In genomic region chr10:43344051-43344450, GRCh38 we compare ENCODE assay signal across 17 cellular contexts. TPM values are rescaled to one million over a fixed set of nuclear protein-coding genes. Genes with fewer than 3 reads are reported as not detected.
DNase-seq lines count a peak whose midpoint lies in the region; ATAC-seq, FAIRE-seq and TF ChIP-seq lines count a peak whose summit lies in the region.
"Had no signal": no experiment of that assay in that cellular context is flagged by ENCODE, and none has a peak within 500 bp of the region (broad histone marks: within the 10 kb centered on the region; RNA-seq: fewer than 3 reads in every experiment).

No MANE protein-coding gene starts in this region.

- no peak overlapping the region for H2AFZ ChIP-seq in SK-N-SH (ENCODE audit: low read depth)
- H2AFZ ChIP-seq: PC-9 had no signal

- no peak for DNase-seq in A549 (ENCODE audit: low read depth in 1 of 2, low spot score in 1 of 2)
- DNase-seq in H54 (ENCODE audit: insufficient read length, low spot score): peak; percentile 53
- DNase-seq in RWPE1 (ENCODE audit: low spot score): no peak
- no peak for DNase-seq in left colon
- DNase-seq in SK-N-SH: no peak
- DNase-seq in NCI-H2171 treated with DMSO at 0.1 percent for 48 hours (lab: John Stamatoyannopoulos, UW): no peak
- DNase-seq: CD8-positive, alpha-beta T cell; NCI-H1417; NCI-H2029; NCI-H526 treated with DMSO at 0.1 percent for 48 hours; PC-9; SHP77 had no signal

- H3F3A ChIP-seq in SK-N-SH (replicated peaks; ENCODE audit: insufficient read depth): no peaks in the 10 kb centered on the region

- H3K27ac ChIP-seq in A549 (peak overlapping the region; percentile 82 to 91), RWPE1 (peak overlapping the region; percentile 44), SK-N-SH (ENCODE audit: low read depth in 2 of 2, low read length in 1 of 2) (no peak overlapping the region), gastroesophageal sphincter (no peak overlapping the region)
- H3K27ac ChIP-seq: PC-9 had no signal

- H3K9ac ChIP-seq in SK-N-SH: no peak overlapping the region

- FAIRE-seq in A549 (lab: Jason Lieb, UNC): no peak
- no peak for FAIRE-seq in H54 (lab: Jason Lieb, UNC)

- TF ChIP-seq POLR2A in A549 (IDR thresholded peaks at IDR 0.05; ENCODE audit: low read length): no peak
- TF ChIP-seq POLR2A in H54 (IDR thresholded peaks at IDR 0.05; ENCODE audit: low read depth, low read length): no peak
- no peak for TF ChIP-seq POLR2A in gastroesophageal sphincter (IDR thresholded peaks at IDR 0.05)

- TF ChIP-seq EP300 in A549 (IDR thresholded peaks at IDR 0.05) (no peak), SK-N-SH (IDR thresholded peaks at IDR 0.05; ENCODE audit: borderline replicate concordance in 1 of 2, low read depth in 1 of 2, low read length in 1 of 2) (no peak), gastroesophageal sphincter (IDR thresholded peaks at IDR 0.05) (no peak)

- 40% methylated on average over 7 of the region's 8 CpGs for WGBS in A549 (ENCODE audit: missing lambda C conversion rate)
- 59% methylated on average over 6 of the region's 8 CpGs for WGBS in SK-N-SH (ENCODE audit: low lambda C conversion rate)
- no CpG with 5 or more reads among the region's 8 CpGs for WGBS in gastroesophageal sphincter (ENCODE audit: low coverage in 1 of 2), 2 donors

- H3K9me3 ChIP-seq in A549: no peaks in the 10 kb centered on the region
- H3K9me3 ChIP-seq in SK-N-SH: no peaks in the 10 kb centered on the region
- no peaks in the 10 kb centered on the region for H3K9me3 ChIP-seq in gastroesophageal sphincter

- no peaks in the 10 kb centered on the region for H3K79me2 ChIP-seq in SK-N-SH (ENCODE audit: insufficient read depth)

- peak overlapping the region; percentile 62 for H3K4me2 ChIP-seq in A549
- H3K4me2 ChIP-seq in SK-N-SH: no peak overlapping the region
- H3K4me2 ChIP-seq: PC-9 had no signal

- no peak for TF ChIP-seq CTCF in A549 (IDR thresholded peaks at IDR 0.05)
- no peak for TF ChIP-seq CTCF in RWPE1 (conservative IDR thresholded peaks at IDR 0.05; ENCODE audit: low read depth)
- TF ChIP-seq CTCF in SK-N-SH (IDR thresholded peaks at IDR 0.05): no peak
- no peak for TF ChIP-seq CTCF in gastroesophageal sphincter (IDR thresholded peaks at IDR 0.05)

- H3K4me1 ChIP-seq in A549 (peaks cover 56% of the 10 kb centered on the region), SK-N-SH (ENCODE audit: control insufficient read depth in 1 of 2, insufficient read depth in 2 of 2, low read depth in 1 of 2, low read length in 1 of 2) (peaks cover 0 to 5% of the 10 kb centered on the region in 2 experiments; a peak in 1 of 4 replicates), gastroesophageal sphincter (peaks cover 0 to 5% (median 0%) of the 10 kb centered on the region in 3 donors)

- no peaks in the 10 kb centered on the region for H3K27me3 ChIP-seq in SK-N-SH (ENCODE audit: insufficient read depth)
- H3K27me3 ChIP-seq in gastroesophageal sphincter: peaks cover 30% of the 10 kb centered on the region

- H3K36me3 ChIP-seq in SK-N-SH (replicated peaks in 1 of 2; ENCODE audit: control insufficient read depth in 1 of 2, insufficient read depth in 2 of 2, low read length in 1 of 2): no peaks in the 10 kb centered on the region
- no peaks in the 10 kb centered on the region for H3K36me3 ChIP-seq in gastroesophageal sphincter

- TF ChIP-seq RAD21 in A549 (conservative IDR thresholded peaks at IDR 0.05 in 1 of 2, IDR thresholded peaks at IDR 0.05 in 1 of 2) (no peak), SK-N-SH (IDR thresholded peaks at IDR 0.05; ENCODE audit: low read length) (no peak)

- 0 out of 6 replicates have a peak, but pooled peaks of 1 of the 2 experiments have one; percentile 11 for ATAC-seq in A549
- ATAC-seq in left colon: peak; percentile 23
- ATAC-seq in gastroesophageal sphincter: no peak
- ATAC-seq: CD8-positive, alpha-beta T cell had no signal

- intact Hi-C loops in left colon (cut with DNase I, micrococcal nuclease): no loop called here

- H4K20me1 ChIP-seq in SK-N-SH (ENCODE audit: insufficient read depth): no peaks in the 10 kb centered on the region

- no peak overlapping the region for H3K4me3 ChIP-seq in A549
- H3K4me3 ChIP-seq in SK-N-SH (ENCODE audit: low read depth in 2 of 2, low read length in 1 of 2): no peak overlapping the region
- no peak overlapping the region for H3K4me3 ChIP-seq in gastroesophageal sphincter
- H3K4me3 ChIP-seq: PC-9 had no signal

- no peaks in the 10 kb centered on the region for H3K9me2 ChIP-seq in SK-N-SH

- CTCF ChIA-PET in A549 (lab: Yijun Ruan, JAX) (interaction anchor here (1.0 to 3.7 kb wide), 7 partner anchors 20 to 78 kb away, joined by 3 to 33 read pairs (median 3); no protein-coding TSS in a partner anchor), RWPE1 (lab: Yijun Ruan, JAX) (no interaction called here), SK-N-SH (lab: Yijun Ruan, JAX) (no interaction called here)

- POLR2A ChIA-PET in A549 (lab: Yijun Ruan, JAX) (no interaction called here), RWPE1 (lab: Yijun Ruan, JAX; ENCODE audit: low non-redundant PET) (no interaction called here), SK-N-SH (lab: Yijun Ruan, JAX) (no interaction called here)

TF ChIP-seq in A549, 52 proteins besides CTCF, POLR2A, EP300 and RAD21 (continues in another document):
- TF ChIP-seq RCOR1 (IDR thresholded peaks at IDR 0.05; ENCODE audit: low read depth, low read length) (no peak), JUN (IDR thresholded peaks at IDR 0.05) (no peak), ATOH8 (CRISPR knock-in tag; IDR thresholded peaks at IDR 0.05; ENCODE audit: low read depth) (no peak), MYC (IDR thresholded peaks at IDR 0.05; ENCODE audit: borderline replicate concordance, low read length) (no peak), HOXA7 (CRISPR knock-in tag; IDR thresholded peaks at IDR 0.05) (no peak), RARB (CRISPR knock-in tag; IDR thresholded peaks at IDR 0.05) (no peak), CBX2 (IDR thresholded peaks at IDR 0.05; ENCODE audit: borderline replicate concordance, low read depth) (no peak), ZFP36 (IDR thresholded peaks at IDR 0.05; ENCODE audit: borderline replicate concordance, partially characterized antibody) (no peak), HES2 (IDR thresholded peaks at IDR 0.05) (no peak)

TF ChIP-seq in SK-N-SH, 30 proteins besides CTCF, POLR2A, EP300 and RAD21:
- TF ChIP-seq TEAD4 (IDR thresholded peaks at IDR 0.05; ENCODE audit: borderline replicate concordance, insufficient read depth): no peak
- TF ChIP-seq RFX5 (IDR thresholded peaks at IDR 0.05; ENCODE audit: low read length): no peak
- TF ChIP-seq FOXJ3 (CRISPR knock-in tag; IDR thresholded peaks at IDR 0.05): no peak
- no peak for TF ChIP-seq NRF1 (IDR thresholded peaks at IDR 0.05; ENCODE audit: low read depth, low read length)
- no peak for TF ChIP-seq MXI1 (IDR thresholded peaks at IDR 0.05; ENCODE audit: low read depth, low read length)
- no peak for TF ChIP-seq GATA2 (CRISPR knock-in tag; IDR thresholded peaks at IDR 0.05)

RNA-seq across cellular contexts. Expression of gene FXYD4, which starts 27.4 kb away (rescaled TPM):
- polyA plus RNA-seq in A549 (2011; rRNA removed): not detected in 2 replicates
- polyA plus RNA-seq in A549 (2012; cell fraction: cytosol; rRNA removed): not detected in 2 replicates
- not detected in 2 replicates for polyA plus RNA-seq in A549 (2012; cell fraction: nucleus; rRNA removed)
- polyA plus RNA-seq in A549 (2017; fragmentation: RNase III; extraction: RNeasy Plus Mini Kit Qiagen cat#74134 plus additional on column Dnase treatment): not detected in 3 replicates
- polyA minus RNA-seq in A549 (2011; rRNA and poly(A)+ RNA removed): not detected in 2 replicates
- total RNA-seq in left colon: not detected
- polyA plus RNA-seq in SK-N-SH (2012; rRNA removed): not detected in 2 replicates
- not detected in 2 replicates for polyA plus RNA-seq in SK-N-SH (2012; cell fraction: cytosol; rRNA removed)
- not detected in 2 replicates for polyA plus RNA-seq in SK-N-SH (2012; cell fraction: nucleus; rRNA removed)
- total RNA-seq in gastroesophageal sphincter: not detected
- total RNA-seq: CD8-positive, alpha-beta T cell; Daoy; H4; PC-9 had no signal
- polyA plus RNA-seq: AG04450, BJ had no signal

Comparison
In these comparisons a context has a peak if more than half of its experiments do, and no peak if none do; other contexts are left out.
1. H3K27ac ChIP-seq: peak in A549 (2 of 2) and RWPE1 (single experiment); none in SK-N-SH (0 of 2) and gastroesophageal sphincter (0 of 4).